ENCODE assay signal across 1 cellular context in genomic region chr6:36382976-36383375, GRCh38.
TF ChIP-seq lines count a peak whose summit lies in the region.

No MANE protein-coding gene starts in this region.

TF ChIP-seq in GM12878, 131 proteins besides CTCF, POLR2A, EP300 and RAD21:
- TF ChIP-seq JUND (IDR thresholded peaks at IDR 0.05; ENCODE audit: low read depth, low read length), result no peak
- TF ChIP-seq RCOR1 (conservative IDR thresholded peaks at IDR 0.05; ENCODE audit: low read depth, low read length), result no peak
- TF ChIP-seq ZNF622 (IDR thresholded peaks at IDR 0.05), result no peak
- no peak for TF ChIP-seq NBN (IDR thresholded peaks at IDR 0.05)
- no peak for TF ChIP-seq MTA2 (IDR thresholded peaks at IDR 0.05; ENCODE audit: low read depth)
- TF ChIP-seq ZNF687 (IDR thresholded peaks at IDR 0.05), result no peak
- no peak for TF ChIP-seq DPF2 (IDR thresholded peaks at IDR 0.05)
- no peak for TF ChIP-seq ESRRA (IDR thresholded peaks at IDR 0.05; ENCODE audit: low read length)
- no peak for TF ChIP-seq SMAD5 (IDR thresholded peaks at IDR 0.05; ENCODE audit: low read depth)
- TF ChIP-seq YY1 (IDR thresholded peaks at IDR 0.05; ENCODE audit: low read depth, low read length), result no peak
- TF ChIP-seq MLLT1 (IDR thresholded peaks at IDR 0.05), result no peak
- TF ChIP-seq IRF5 (IDR thresholded peaks at IDR 0.05; ENCODE audit: borderline replicate concordance), result no peak
- TF ChIP-seq BRCA1 (IDR thresholded peaks at IDR 0.05; ENCODE audit: low read depth, low read length), result no peak
- TF ChIP-seq NRF1 (conservative IDR thresholded peaks at IDR 0.05; ENCODE audit: low read depth, low read length), result no peak
- TF ChIP-seq NFYA (IDR thresholded peaks at IDR 0.05; ENCODE audit: borderline replicate concordance, low read depth, low read length), result no peak
- no peak for TF ChIP-seq CBFB (IDR thresholded peaks at IDR 0.05; ENCODE audit: low read depth)
